2 cellular contexts compared by ENCODE assay signal in the genomic region with DNA sequence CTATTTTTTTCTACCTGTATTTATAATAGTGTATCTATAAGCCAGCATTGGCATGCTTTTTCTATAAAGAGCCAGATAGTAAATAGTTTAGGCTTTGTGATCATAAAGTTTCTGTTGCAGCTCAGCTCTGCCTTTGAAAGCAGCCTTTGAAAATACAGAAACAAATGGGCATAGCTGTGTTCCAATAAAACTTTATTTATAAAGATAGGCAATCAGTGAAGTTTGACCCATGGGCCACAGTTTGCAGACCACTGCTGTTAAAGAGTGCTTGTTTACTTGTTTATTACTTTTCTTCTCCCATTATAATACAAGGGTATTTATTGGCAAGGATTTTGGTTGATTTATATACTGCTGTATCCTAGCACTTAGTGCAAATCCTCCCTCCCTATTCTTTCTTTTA.
TF ChIP-seq lines count a peak whose summit lies in the region.

No MANE protein-coding gene starts in this region.

TF ChIP-seq in HepG2, 621 proteins besides CTCF, POLR2A, EP300 and RAD21 (continued from another document):
- TF ChIP-seq, protein P1, sequence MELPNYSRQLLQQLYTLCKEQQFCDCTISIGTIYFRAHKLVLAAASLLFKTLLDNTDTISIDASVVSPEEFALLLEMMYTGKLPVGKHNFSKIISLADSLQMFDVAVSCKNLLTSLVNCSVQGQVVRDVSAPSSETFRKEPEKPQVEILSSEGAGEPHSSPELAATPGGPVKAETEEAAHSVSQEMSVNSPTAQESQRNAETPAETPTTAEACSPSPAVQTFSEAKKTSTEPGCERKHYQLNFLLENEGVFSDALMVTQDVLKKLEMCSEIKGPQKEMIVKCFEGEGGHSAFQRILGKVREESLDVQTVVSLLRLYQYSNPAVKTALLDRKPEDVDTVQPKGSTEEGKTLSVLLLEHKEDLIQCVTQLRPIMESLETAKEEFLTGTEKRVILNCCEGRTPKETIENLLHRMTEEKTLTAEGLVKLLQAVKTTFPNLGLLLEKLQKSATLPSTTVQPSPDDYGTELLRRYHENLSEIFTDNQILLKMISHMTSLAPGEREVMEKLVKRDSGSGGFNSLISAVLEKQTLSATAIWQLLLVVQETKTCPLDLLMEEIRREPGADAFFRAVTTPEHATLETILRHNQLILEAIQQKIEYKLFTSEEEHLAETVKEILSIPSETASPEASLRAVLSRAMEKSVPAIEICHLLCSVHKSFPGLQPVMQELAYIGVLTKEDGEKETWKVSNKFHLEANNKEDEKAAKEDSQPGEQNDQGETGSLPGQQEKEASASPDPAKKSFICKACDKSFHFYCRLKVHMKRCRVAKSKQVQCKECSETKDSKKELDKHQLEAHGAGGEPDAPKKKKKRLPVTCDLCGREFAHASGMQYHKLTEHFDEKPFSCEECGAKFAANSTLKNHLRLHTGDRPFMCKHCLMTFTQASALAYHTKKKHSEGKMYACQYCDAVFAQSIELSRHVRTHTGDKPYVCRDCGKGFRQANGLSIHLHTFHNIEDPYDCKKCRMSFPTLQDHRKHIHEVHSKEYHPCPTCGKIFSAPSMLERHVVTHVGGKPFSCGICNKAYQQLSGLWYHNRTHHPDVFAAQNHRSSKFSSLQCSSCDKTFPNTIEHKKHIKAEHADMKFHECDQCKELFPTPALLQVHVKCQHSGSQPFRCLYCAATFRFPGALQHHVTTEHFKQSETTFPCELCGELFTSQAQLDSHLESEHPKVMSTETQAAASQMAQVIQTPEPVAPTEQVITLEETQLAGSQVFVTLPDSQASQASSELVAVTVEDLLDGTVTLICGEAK (IDR thresholded peaks at IDR 0.05): no peak
- TF ChIP-seq, protein P1 (CRISPR knock-in tag; IDR thresholded peaks at IDR 0.05): peak; percentile 89; the same call in 1 of the 2 replicates
TF ChIP-seq in HepG2: peak in this region for 1.

TF ChIP-seq in GM12878, 131 proteins besides CTCF, POLR2A, EP300 and RAD21:
- TF ChIP-seq, protein P2, sequence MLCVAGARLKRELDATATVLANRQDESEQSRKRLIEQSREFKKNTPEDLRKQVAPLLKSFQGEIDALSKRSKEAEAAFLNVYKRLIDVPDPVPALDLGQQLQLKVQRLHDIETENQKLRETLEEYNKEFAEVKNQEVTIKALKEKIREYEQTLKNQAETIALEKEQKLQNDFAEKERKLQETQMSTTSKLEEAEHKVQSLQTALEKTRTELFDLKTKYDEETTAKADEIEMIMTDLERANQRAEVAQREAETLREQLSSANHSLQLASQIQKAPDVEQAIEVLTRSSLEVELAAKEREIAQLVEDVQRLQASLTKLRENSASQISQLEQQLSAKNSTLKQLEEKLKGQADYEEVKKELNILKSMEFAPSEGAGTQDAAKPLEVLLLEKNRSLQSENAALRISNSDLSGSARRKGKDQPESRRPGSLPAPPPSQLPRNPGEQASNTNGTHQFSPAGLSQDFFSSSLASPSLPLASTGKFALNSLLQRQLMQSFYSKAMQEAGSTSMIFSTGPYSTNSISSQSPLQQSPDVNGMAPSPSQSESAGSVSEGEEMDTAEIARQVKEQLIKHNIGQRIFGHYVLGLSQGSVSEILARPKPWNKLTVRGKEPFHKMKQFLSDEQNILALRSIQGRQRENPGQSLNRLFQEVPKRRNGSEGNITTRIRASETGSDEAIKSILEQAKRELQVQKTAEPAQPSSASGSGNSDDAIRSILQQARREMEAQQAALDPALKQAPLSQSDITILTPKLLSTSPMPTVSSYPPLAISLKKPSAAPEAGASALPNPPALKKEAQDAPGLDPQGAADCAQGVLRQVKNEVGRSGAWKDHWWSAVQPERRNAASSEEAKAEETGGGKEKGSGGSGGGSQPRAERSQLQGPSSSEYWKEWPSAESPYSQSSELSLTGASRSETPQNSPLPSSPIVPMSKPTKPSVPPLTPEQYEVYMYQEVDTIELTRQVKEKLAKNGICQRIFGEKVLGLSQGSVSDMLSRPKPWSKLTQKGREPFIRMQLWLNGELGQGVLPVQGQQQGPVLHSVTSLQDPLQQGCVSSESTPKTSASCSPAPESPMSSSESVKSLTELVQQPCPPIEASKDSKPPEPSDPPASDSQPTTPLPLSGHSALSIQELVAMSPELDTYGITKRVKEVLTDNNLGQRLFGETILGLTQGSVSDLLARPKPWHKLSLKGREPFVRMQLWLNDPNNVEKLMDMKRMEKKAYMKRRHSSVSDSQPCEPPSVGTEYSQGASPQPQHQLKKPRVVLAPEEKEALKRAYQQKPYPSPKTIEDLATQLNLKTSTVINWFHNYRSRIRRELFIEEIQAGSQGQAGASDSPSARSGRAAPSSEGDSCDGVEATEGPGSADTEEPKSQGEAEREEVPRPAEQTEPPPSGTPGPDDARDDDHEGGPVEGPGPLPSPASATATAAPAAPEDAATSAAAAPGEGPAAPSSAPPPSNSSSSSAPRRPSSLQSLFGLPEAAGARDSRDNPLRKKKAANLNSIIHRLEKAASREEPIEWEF (IDR thresholded peaks at IDR 0.05; ENCODE audit: insufficient replicate concordance, low read depth, low read length): no peak
- TF ChIP-seq, protein P1 (IDR thresholded peaks at IDR 0.05; ENCODE audit: borderline replicate concordance): peak; percentile 79
